ENCODE assay signal across 8 cellular contexts in the genomic region with DNA sequence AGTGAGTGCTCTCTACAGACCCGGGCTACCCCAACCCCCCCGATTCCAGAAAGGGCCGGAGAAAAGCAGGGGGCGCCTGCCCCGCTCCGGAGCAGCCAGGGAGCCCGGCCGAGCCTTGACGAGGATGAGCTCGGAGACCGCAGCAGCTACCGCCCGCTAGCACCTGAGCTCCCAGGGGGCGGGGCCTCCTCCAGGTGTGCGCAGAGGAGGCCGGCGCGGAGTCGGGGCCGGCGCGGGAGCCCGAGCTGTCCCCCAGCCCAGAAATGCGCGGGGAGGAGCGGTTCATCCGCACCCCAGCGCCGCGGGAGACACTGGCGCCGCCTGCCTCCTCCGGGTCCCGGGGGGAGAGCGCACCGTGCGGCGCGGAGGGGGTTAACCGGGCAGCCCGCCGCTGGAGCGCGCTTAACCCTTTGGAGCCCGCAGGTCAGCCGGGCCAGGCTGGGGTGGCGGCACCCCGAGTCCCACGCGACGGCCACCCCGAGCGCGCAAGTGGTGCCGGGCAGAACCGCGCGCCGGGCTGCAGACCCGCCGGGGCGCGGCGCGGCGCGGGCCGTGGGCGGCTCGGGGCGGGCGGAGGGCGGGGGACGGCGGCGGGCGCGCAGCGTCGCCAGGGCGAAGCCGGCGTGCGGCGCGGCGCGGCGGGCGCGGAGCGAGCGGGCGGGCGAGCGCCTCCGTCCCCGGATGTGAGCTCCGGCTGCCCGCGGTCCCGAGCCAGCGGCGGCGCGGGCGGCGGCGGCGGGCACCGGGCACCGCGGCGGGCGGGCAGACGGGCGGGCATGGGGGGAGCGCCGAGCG. TPM values are rescaled to one million over a fixed set of nuclear protein-coding genes. Genes with fewer than 3 reads are reported as not detected.
A peak's percentile ranks its signal among the peaks of the same experiment; 100 is the strongest.
DNase-seq lines count a peak whose midpoint lies in the region; ATAC-seq and TF ChIP-seq lines count a peak whose summit lies in the region.

A gene (plus strand): TSS at position 615 of the 795 bp plus-strand sequence. CDS start 556 bp downstream, outside the sequence.

- peak; percentile 63 to 72 (median 67) for ATAC-seq in right lobe of liver

- H3K9me3 ChIP-seq in right lobe of liver (no peaks in the 10 kb centered on the region), suprapubic skin (no peaks in the 10 kb centered on the region)

- TF ChIP-seq POLR2A in right lobe of liver (IDR thresholded peaks at IDR 0.05) (peak; percentile 21), suprapubic skin (IDR thresholded peaks at IDR 0.05) (no peak)

- TF ChIP-seq EP300 in suprapubic skin (IDR thresholded peaks at IDR 0.05): no peak

- TF ChIP-seq CTCF in right lobe of liver (IDR thresholded peaks at IDR 0.05) (no peak), suprapubic skin (IDR thresholded peaks at IDR 0.05) (no peak)

- DNase-seq in NCI-H2196 (lab: John Stamatoyannopoulos, UW; ENCODE audit: unreplicated experiment) (peak; percentile 59), NCI-H2196 treated with DMSO at 0.1 percent for 48 hours (lab: John Stamatoyannopoulos, UW; ENCODE audit: unreplicated experiment) (no peak), NCI-H345 (lab: John Stamatoyannopoulos, UW) (peak; percentile 60), cerebellum (ENCODE audit: low spot score) (peak; percentile 63), right lobe of liver (peak in 2 of 3 donors; percentile 50 to 64), suprapubic skin (ENCODE audit: low spot score in 2 of 2) (no peak), GM19240 (ENCODE audit: insufficient read length, low spot score) (no peak)
- no peak for DNase-seq in stimulated activated naive CD4-positive, alpha-beta T cell (lab: John Stamatoyannopoulos, UW)

- H3K27ac ChIP-seq in right lobe of liver: no peak within 1 kb of the TSS
- H3K27ac ChIP-seq in suprapubic skin: no peak within 1 kb of the TSS

- H3K4me1 ChIP-seq in right lobe of liver (peaks cover 0 to 7% (median 2%) of the 10 kb centered on the region in 4 donors), suprapubic skin (peaks cover 25% of the 10 kb centered on the region)

- intact Hi-C loops in right lobe of liver (cut with DNase I): loop anchor here in 1 of 2 donors (10.0 kb wide), 1 partner anchor 119 kb away; no protein-coding TSS in a partner anchor

- peak within 1 kb of the TSS; percentile 55 to 69 (median 56) for H3K4me3 ChIP-seq in right lobe of liver
- peak within 1 kb of the TSS; percentile 78 for H3K4me3 ChIP-seq in suprapubic skin

- H3K36me3 ChIP-seq in right lobe of liver: no peaks in the 10 kb centered on the region
- no peaks in the 10 kb centered on the region for H3K36me3 ChIP-seq in suprapubic skin

- WGBS in right lobe of liver (ENCODE audit: insufficient coverage, low coverage, low lambda C conversion rate, missing lambda C conversion rate): 1% methylated on average over 15 of the region's 120 CpGs
- under 1% methylated on average over 23 of the region's 120 CpGs for WGBS in suprapubic skin

- H3K27me3 ChIP-seq in right lobe of liver: no peaks in the 10 kb centered on the region
- peaks cover 26% of the 10 kb centered on the region for H3K27me3 ChIP-seq in suprapubic skin

RNA-seq across cellular contexts. Expression of the gene that starts here (rescaled TPM):
- total RNA-seq in cerebellum: 27.9 TPM
- total RNA-seq in right lobe of liver: 10 to 100 TPM in 2 of 6 experiments, 1 to 10 TPM in 4; 5.5 to 12.7 (median 9.3) TPM
- total RNA-seq in suprapubic skin: 10 to 100 TPM in 1 of 4 donors, 1 to 10 TPM in 3; 1.9 to 28.2 (median 6.3) TPM

Comparison
In these comparisons a context has a peak if more than half of its experiments do, and no peak if none do; other contexts are left out.
1. DNase-seq: peak in NCI-H2196 (single experiment), NCI-H345 (single experiment), cerebellum (single experiment) and right lobe of liver (2 of 3); none in NCI-H2196 treated with DMSO at 0.1 percent for 48 hours (single experiment), suprapubic skin (0 of 2), stimulated activated naive CD4-positive, alpha-beta T cell (0 of 6) and GM19240 (single experiment).